ENCODE assay signal across 8 cellular contexts in the genomic region with DNA sequence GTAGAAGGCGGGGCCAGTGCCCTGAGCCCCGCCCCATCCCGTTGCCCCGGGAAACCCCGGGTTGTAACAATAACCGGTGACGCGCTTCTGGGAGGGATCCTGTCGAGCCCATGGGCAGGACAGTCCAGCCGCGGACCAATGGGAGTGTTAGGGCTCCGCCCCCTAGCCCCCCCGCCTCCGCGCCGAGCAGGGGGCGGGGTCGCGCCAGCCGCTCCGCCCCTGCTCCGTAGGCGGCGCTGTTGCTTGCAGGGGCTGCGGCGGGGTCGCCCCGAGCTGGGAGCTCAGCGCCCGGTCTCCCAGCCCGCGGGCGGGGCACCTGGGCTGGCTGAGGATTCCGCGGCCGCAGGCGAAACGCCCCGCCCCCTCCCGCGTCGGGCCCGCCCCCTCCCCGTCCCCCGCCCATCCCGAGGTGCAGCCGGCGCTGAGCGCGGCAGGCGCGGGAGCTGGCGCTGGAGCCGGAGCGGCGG. TPM values are rescaled to one million over a fixed set of nuclear protein-coding genes. Genes with fewer than 3 reads are reported as not detected.
DNase-seq lines count a peak whose midpoint lies in the region; ATAC-seq and TF ChIP-seq lines count a peak whose summit lies in the region.

Gene FOXO6 (plus strand): TSS at position 407 of the 467 bp plus-strand sequence.

- H3K27ac ChIP-seq in WERI-Rb-1 (peak within 1 kb of the TSS; percentile 86), skin epidermis (peak within 1 kb of the TSS in 15 of 21 experiments; percentile 4 to 85 (median 61))

- TF ChIP-seq CTCF in WERI-Rb-1 (IDR thresholded peaks at IDR 0.05; ENCODE audit: low read depth, low read length) (peak; percentile 77), cardiac fibroblast (IDR thresholded peaks at IDR 0.05; ENCODE audit: low read depth, low read length) (no peak)

- no peaks in the 10 kb centered on the region for H3K27me3 ChIP-seq in WERI-Rb-1 (ENCODE audit: insufficient read depth, low read depth, severe bottlenecking)

- peaks cover 27% of the 10 kb centered on the region for H3K36me3 ChIP-seq in WERI-Rb-1

- peak; percentile 86 for ATAC-seq in GM18861 (IDR thresholded peaks at IDR 0.05; ENCODE audit: unreplicated experiment)
- ATAC-seq in HG03108 (IDR thresholded peaks at IDR 0.05; ENCODE audit: unreplicated experiment), result peak; percentile 91

- H3K4me3 ChIP-seq in WERI-Rb-1 (ENCODE audit: low read depth, low read length) (peak within 1 kb of the TSS; percentile 73), cardiac fibroblast (replicated peaks in 1 of 2; ENCODE audit: low read depth in 2 of 2, low read length in 2 of 2) (peak within 1 kb of the TSS; percentile 29 to 51), skin epidermis (peak within 1 kb of the TSS; percentile 33 to 63 (median 62))

- DNase-seq in A172 (ENCODE audit: low spot score), result peak; percentile 94
- DNase-seq in NCI-H2171 (lab: John Stamatoyannopoulos, UW), result peak; percentile 98
- peak; percentile 99 for DNase-seq in WERI-Rb-1
- DNase-seq in cardiac fibroblast (ENCODE audit: low read depth in 2 of 2), result peak; percentile 95 to 97
- peak; percentile 97 for DNase-seq in iPS-NIHi11 (ENCODE audit: low spot score)

- no peaks in the 10 kb centered on the region for H3K9me3 ChIP-seq in WERI-Rb-1 (ENCODE audit: severe bottlenecking)

RNA-seq across cellular contexts. Expression of gene FOXO6, which starts in this region (rescaled TPM):
- 0.47 and 1.0 TPM in 2 replicates for total RNA-seq in A172 (2014; rRNA removed; shearing (Covaris generic))

Comparison
In these comparisons a context has a peak if more than half of its experiments do, and no peak if none do; other contexts are left out.
1. Peak in every context shown above with its lines: DNase-seq, ATAC-seq, H3K4me3 ChIP-seq and H3K27ac ChIP-seq.